Comparison of ENCODE assay signal across 1 cellular context in the genomic region with DNA sequence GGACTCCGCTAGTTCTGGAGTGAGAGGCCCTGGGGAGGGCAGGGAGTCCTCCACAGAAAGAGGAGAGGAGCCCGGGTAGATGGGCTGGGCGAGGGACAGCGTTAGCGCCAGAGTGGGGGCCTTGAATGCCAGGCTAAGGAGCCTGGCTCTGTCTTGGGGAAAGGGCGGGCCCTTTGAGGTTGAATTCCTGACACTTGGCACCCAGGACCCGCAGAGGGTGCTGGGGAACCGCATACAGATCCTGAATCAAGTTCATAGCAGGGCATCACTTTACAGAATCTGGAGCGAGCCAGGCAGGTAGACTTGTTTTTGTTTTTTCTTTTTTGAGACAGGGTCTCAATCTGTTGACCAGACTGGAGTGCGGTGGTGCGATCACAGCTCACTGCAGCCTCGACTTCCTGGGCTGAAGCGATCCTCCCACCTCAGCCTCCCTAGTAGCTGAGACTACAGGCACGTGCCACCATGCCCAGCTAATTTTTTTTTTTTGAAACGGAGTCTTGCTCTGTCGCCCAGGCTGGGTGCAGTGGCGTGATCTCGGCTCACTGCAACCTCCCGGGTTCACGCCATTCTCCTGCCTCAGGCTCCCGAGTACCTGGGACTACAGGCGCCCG.
TF ChIP-seq lines count a peak whose summit lies in the region.

No MANE protein-coding gene starts in this region.

TF ChIP-seq in HepG2, 621 proteins besides CTCF, POLR2A, EP300 and RAD21:
- TF ChIP-seq ZSCAN29 (CRISPR knock-in tag; conservative IDR thresholded peaks at IDR 0.05) (no peak), ZEB1 (IDR thresholded peaks at IDR 0.05; ENCODE audit: insufficient replicate concordance, low read depth) (peak; percentile 62), HOXA5 (CRISPR knock-in tag; IDR thresholded peaks at IDR 0.05) (0 out of 2 replicates have a peak, but pooled peaks have one; percentile 7), ZNF263 (CRISPR knock-in tag; IDR thresholded peaks at IDR 0.05) (peak; percentile 75), MEF2D (CRISPR knock-in tag; IDR thresholded peaks at IDR 0.05) (no peak), KDM6A (CRISPR knock-in tag; IDR thresholded peaks at IDR 0.05; ENCODE audit: low read depth) (no peak), ZNF350 (CRISPR knock-in tag; IDR thresholded peaks at IDR 0.05; ENCODE audit: borderline replicate concordance, low read depth) (0 out of 2 replicates have a peak, but pooled peaks have one; percentile 23), MED1 (CRISPR knock-in tag; IDR thresholded peaks at IDR 0.05) (no peak), NR2F6 (IDR thresholded peaks at IDR 0.05) (no peak), NR2F6 (CRISPR knock-in tag; IDR thresholded peaks at IDR 0.05) (no peak), ZNF510 (CRISPR knock-in tag; IDR thresholded peaks at IDR 0.05; ENCODE audit: low read depth) (no peak), SAFB2 (CRISPR knock-in tag; IDR thresholded peaks at IDR 0.05; ENCODE audit: borderline replicate concordance, low read depth) (0 out of 2 replicates have a peak, but pooled peaks have one; percentile 1), RFXAP (CRISPR knock-in tag; IDR thresholded peaks at IDR 0.05; ENCODE audit: borderline replicate concordance) (0 out of 2 replicates have a peak, but pooled peaks have one; percentile 14), TEAD3 (CRISPR knock-in tag; optimal IDR thresholded peaks at IDR 0.05; ENCODE audit: borderline replicate concordance) (no peak), ZNF891 (CRISPR knock-in tag; IDR thresholded peaks at IDR 0.05) (0 out of 2 replicates have a peak, but pooled peaks have one; percentile 2)
- TF ChIP-seq, protein P1, sequence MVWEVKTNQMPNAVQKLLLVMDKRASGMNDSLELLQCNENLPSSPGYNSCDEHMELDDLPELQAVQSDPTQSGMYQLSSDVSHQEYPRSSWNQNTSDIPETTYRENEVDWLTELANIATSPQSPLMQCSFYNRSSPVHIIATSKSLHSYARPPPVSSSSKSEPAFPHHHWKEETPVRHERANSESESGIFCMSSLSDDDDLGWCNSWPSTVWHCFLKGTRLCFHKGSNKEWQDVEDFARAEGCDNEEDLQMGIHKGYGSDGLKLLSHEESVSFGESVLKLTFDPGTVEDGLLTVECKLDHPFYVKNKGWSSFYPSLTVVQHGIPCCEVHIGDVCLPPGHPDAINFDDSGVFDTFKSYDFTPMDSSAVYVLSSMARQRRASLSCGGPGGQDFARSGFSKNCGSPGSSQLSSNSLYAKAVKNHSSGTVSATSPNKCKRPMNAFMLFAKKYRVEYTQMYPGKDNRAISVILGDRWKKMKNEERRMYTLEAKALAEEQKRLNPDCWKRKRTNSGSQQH (CRISPR knock-in tag; IDR thresholded peaks at IDR 0.05; ENCODE audit: low read depth) = 0 out of 2 replicates have a peak, but pooled peaks have one; percentile 8
- TF ChIP-seq, protein P2, sequence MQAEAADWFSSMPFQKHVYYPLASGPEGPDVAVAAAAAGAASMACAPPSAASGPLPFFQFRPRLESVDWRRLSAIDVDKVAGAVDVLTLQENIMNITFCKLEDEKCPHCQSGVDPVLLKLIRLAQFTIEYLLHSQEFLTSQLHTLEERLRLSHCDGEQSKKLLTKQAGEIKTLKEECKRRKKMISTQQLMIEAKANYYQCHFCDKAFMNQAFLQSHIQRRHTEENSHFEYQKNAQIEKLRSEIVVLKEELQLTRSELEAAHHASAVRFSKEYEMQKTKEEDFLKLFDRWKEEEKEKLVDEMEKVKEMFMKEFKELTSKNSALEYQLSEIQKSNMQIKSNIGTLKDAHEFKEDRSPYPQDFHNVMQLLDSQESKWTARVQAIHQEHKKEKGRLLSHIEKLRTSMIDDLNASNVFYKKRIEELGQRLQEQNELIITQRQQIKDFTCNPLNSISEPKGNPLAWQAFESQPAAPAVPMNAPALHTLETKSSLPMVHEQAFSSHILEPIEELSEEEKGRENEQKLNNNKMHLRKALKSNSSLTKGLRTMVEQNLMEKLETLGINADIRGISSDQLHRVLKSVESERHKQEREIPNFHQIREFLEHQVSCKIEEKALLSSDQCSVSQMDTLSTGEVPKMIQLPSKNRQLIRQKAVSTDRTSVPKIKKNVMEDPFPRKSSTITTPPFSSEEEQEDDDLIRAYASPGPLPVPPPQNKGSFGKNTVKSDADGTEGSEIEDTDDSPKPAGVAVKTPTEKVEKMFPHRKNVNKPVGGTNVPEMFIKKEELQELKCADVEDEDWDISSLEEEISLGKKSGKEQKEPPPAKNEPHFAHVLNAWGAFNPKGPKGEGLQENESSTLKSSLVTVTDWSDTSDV (CRISPR knock-in tag; IDR thresholded peaks at IDR 0.05) = 0 out of 2 replicates have a peak, but pooled peaks have one; percentile 16
- TF ChIP-seq, protein P3, sequence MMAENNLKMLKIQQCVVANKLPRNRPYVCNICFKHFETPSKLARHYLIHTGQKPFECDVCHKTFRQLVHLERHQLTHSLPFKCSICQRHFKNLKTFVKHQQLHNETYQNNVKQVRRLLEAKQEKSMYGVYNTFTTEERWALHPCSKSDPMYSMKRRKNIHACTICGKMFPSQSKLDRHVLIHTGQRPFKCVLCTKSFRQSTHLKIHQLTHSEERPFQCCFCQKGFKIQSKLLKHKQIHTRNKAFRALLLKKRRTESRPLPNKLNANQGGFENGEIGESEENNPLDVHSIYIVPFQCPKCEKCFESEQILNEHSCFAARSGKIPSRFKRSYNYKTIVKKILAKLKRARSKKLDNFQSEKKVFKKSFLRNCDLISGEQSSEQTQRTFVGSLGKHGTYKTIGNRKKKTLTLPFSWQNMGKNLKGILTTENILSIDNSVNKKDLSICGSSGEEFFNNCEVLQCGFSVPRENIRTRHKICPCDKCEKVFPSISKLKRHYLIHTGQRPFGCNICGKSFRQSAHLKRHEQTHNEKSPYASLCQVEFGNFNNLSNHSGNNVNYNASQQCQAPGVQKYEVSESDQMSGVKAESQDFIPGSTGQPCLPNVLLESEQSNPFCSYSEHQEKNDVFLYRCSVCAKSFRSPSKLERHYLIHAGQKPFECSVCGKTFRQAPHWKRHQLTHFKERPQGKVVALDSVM (CRISPR knock-in tag; IDR thresholded peaks at IDR 0.05) = peak; percentile 64; the same call in 1 of the 2 replicates
- TF ChIP-seq, protein P4, sequence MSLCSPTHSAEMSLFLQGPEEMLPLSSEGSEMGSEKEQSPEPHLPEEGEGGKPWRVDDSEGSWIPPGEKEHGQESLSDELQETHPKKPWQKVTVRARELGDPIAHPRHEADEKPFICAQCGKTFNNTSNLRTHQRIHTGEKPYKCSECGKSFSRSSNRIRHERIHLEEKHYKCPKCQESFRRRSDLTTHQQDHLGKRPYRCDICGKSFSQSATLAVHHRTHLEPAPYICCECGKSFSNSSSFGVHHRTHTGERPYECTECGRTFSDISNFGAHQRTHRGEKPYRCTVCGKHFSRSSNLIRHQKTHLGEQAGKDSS (CRISPR knock-in tag; IDR thresholded peaks at IDR 0.05; ENCODE audit: borderline replicate concordance, low read depth) = 0 out of 2 replicates have a peak, but pooled peaks have one; percentile 25
